Comparison of ENCODE assay signal across 8 cellular contexts in genomic region chrX:10620121-10620699, GRCh38. TPM values are rescaled to one million over a fixed set of nuclear protein-coding genes. Genes with fewer than 3 reads are reported as not detected.
A peak's percentile ranks its signal among the peaks of the same experiment; 100 is the strongest.
DNase-seq lines count a peak whose midpoint lies in the region; ATAC-seq and TF ChIP-seq lines count a peak whose summit lies in the region.

Gene MID1, minus strand, starts transcription at chrX:10620585. Its CDS starts 53,038 bp downstream, at chrX:10567547.

- in situ Hi-C loops in ACHN (cut with HindIII; ENCODE audit: low pct_ligation_motif_present, low pct_unique_long_range_greater_than_20kb, low sequenced_read_pairs): no loop called here

- H3K4me1 ChIP-seq in ascending aorta (peaks cover 0 to 2% of the 10 kb centered on the region in 2 donors), right atrium auricular region (no peaks in the 10 kb centered on the region)

- no peaks in the 10 kb centered on the region for H3K36me3 ChIP-seq in ascending aorta
- H3K36me3 ChIP-seq in right atrium auricular region: no peaks in the 10 kb centered on the region

- H3K4me3 ChIP-seq in ascending aorta (peak within 1 kb of the TSS; percentile 59 to 61), right atrium auricular region (peak within 1 kb of the TSS; percentile 38 to 56)

- H3K27ac ChIP-seq in ascending aorta (peak within 1 kb of the TSS; percentile 26 to 68), right atrium auricular region (peak within 1 kb of the TSS; percentile 57 to 59)

- H3K27me3 ChIP-seq in ascending aorta: no peaks in the 10 kb centered on the region
- no peaks in the 10 kb centered on the region for H3K27me3 ChIP-seq in right atrium auricular region

- DNase-seq in ACHN (peak; percentile 65), NCI-H2227 (lab: John Stamatoyannopoulos, UW; ENCODE audit: unreplicated experiment) (peak; percentile 69), ascending aorta (ENCODE audit: low spot score in 2 of 2) (peak; percentile 23 to 81), right atrium auricular region (ENCODE audit: low spot score) (peak; percentile 85), posterior cingulate gyrus (peak; percentile 22 to 92 (median 47)), RPMI8226 (no peak)
- DNase-seq in central memory CD4-positive, alpha-beta T cell: no peak

- intact Hi-C loops in ascending aorta (cut with DNase I) (no loop called here), posterior cingulate gyrus (cut with DNase I) (no loop called here)

- TF ChIP-seq CTCF in ascending aorta (IDR thresholded peaks at IDR 0.05) (no peak), right atrium auricular region (IDR thresholded peaks at IDR 0.05) (no peak)

- H3K9me3 ChIP-seq in ascending aorta (no peaks in the 10 kb centered on the region), right atrium auricular region (no peaks in the 10 kb centered on the region)

- peak; percentile 35 for ATAC-seq in GM19351 (IDR thresholded peaks at IDR 0.05; ENCODE audit: unreplicated experiment)

RNA-seq across cellular contexts. Expression of gene MID1, which starts in this region (rescaled TPM):
- total RNA-seq in ascending aorta: 32.8 TPM
- 1 to 10 TPM; 8.0 to 9.6 TPM for total RNA-seq in right atrium auricular region

Comparison
In these comparisons a context has a peak if more than half of its experiments do, and no peak if none do; other contexts are left out.
1. DNase-seq: peak in ACHN (single experiment), NCI-H2227 (single experiment), ascending aorta (2 of 2), right atrium auricular region (single experiment) and posterior cingulate gyrus (10 of 10); none in RPMI8226 (single experiment) and central memory CD4-positive, alpha-beta T cell (single experiment).